In the genomic region with DNA sequence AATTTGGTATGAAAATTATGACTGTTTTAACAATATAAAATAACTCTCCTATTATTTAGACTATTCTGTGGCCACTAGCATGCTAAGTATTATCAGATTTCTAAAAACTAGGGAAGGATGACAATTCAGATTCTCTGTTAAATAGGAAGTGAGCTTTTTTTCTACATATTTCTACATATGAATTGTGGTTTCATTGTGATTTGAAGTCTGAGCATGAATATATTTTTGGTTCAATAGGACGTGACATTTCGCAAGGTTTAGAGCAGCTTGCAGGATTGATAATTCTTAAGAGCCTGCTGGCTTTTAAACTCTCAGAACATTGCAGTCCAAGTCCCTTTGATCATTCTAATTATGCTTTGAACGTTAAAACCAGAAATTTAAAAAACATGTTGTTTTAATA, we compare ENCODE assay signal across 1 cellular context.
TF ChIP-seq lines count a peak whose summit lies in the region.

No MANE protein-coding gene starts in this region.

TF ChIP-seq in GM23338, 12 proteins besides CTCF, POLR2A, EP300 and RAD21 (continued from another document):
- TF ChIP-seq, protein P1, sequence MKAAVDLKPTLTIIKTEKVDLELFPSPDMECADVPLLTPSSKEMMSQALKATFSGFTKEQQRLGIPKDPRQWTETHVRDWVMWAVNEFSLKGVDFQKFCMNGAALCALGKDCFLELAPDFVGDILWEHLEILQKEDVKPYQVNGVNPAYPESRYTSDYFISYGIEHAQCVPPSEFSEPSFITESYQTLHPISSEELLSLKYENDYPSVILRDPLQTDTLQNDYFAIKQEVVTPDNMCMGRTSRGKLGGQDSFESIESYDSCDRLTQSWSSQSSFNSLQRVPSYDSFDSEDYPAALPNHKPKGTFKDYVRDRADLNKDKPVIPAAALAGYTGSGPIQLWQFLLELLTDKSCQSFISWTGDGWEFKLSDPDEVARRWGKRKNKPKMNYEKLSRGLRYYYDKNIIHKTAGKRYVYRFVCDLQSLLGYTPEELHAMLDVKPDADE (IDR thresholded peaks at IDR 0.05): no peak
- no peak for TF ChIP-seq ZNF462 (CRISPR knock-in tag; IDR thresholded peaks at IDR 0.05)
- TF ChIP-seq EZH2phosphoT487 (IDR thresholded peaks at IDR 0.05; ENCODE audit: unreplicated experiment): no peak
- TF ChIP-seq, protein P2, sequence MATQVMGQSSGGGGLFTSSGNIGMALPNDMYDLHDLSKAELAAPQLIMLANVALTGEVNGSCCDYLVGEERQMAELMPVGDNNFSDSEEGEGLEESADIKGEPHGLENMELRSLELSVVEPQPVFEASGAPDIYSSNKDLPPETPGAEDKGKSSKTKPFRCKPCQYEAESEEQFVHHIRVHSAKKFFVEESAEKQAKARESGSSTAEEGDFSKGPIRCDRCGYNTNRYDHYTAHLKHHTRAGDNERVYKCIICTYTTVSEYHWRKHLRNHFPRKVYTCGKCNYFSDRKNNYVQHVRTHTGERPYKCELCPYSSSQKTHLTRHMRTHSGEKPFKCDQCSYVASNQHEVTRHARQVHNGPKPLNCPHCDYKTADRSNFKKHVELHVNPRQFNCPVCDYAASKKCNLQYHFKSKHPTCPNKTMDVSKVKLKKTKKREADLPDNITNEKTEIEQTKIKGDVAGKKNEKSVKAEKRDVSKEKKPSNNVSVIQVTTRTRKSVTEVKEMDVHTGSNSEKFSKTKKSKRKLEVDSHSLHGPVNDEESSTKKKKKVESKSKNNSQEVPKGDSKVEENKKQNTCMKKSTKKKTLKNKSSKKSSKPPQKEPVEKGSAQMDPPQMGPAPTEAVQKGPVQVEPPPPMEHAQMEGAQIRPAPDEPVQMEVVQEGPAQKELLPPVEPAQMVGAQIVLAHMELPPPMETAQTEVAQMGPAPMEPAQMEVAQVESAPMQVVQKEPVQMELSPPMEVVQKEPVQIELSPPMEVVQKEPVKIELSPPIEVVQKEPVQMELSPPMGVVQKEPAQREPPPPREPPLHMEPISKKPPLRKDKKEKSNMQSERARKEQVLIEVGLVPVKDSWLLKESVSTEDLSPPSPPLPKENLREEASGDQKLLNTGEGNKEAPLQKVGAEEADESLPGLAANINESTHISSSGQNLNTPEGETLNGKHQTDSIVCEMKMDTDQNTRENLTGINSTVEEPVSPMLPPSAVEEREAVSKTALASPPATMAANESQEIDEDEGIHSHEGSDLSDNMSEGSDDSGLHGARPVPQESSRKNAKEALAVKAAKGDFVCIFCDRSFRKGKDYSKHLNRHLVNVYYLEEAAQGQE (IDR thresholded peaks at IDR 0.05; ENCODE audit: unreplicated experiment): no peak
- TF ChIP-seq ZNF331 (CRISPR knock-in tag; IDR thresholded peaks at IDR 0.05; ENCODE audit: low read depth): no peak
- no peak for TF ChIP-seq POLR2AphosphoS5 (IDR thresholded peaks at IDR 0.05; ENCODE audit: low read depth)
- TF ChIP-seq JUNB (IDR thresholded peaks at IDR 0.05; ENCODE audit: unreplicated experiment): no peak
- no peak for TF ChIP-seq NANOG (IDR thresholded peaks at IDR 0.05; ENCODE audit: borderline replicate concordance)
- TF ChIP-seq ZNF114 (CRISPR knock-in tag; IDR thresholded peaks at IDR 0.05): no peak
- no peak for TF ChIP-seq STAT1 (IDR thresholded peaks at IDR 0.05; ENCODE audit: unreplicated experiment)
- TF ChIP-seq CREB1 (CRISPR knock-in tag; IDR thresholded peaks at IDR 0.05; ENCODE audit: low read depth): no peak
